In the genomic region with DNA sequence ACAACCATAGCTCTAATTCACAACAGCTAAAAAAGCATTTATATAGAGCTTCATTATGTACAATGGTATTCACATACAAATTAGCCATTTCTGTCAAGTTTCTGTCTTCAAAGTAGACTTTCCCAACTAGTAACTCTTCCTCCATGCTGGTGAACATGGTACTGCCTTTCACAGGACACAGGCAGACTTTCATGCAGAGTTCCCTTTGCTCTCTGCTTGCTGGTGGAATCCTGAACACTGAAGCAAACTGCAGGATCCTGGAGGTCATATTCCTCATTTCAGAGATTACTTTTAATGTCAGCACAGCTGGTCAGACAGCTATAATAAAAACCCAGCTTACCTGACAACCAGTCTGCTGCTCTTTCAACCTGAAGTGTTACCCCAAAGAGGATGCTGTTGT, we compare ENCODE assay signal across 15 cellular contexts. TPM values are rescaled to one million over a fixed set of nuclear protein-coding genes. Genes with fewer than 3 reads are reported as not detected.
DNase-seq lines count a peak whose midpoint lies in the region; ATAC-seq, FAIRE-seq and TF ChIP-seq lines count a peak whose summit lies in the region.
"Had no signal": no experiment of that assay in that cellular context is flagged by ENCODE, and none has a peak within 500 bp of the region (broad histone marks: within the 10 kb centered on the region; RNA-seq: fewer than 3 reads in every experiment).

No MANE protein-coding gene starts in this region.

- no peak for TF ChIP-seq CTCF in keratinocyte (optimal IDR thresholded peaks at IDR 0.05 in 1 of 3, IDR thresholded peaks at IDR 0.05 in 1 of 3, conservative IDR thresholded peaks at IDR 0.05 in 1 of 3; ENCODE audit: extremely low read depth in 1 of 3, insufficient read depth in 2 of 3, low read length in 3 of 3)

- no peaks in the 10 kb centered on the region for H3K4me1 ChIP-seq in keratinocyte (ENCODE audit: control insufficient read depth, extremely low read depth, insufficient read depth, low read length)
- no peaks in the 10 kb centered on the region for H3K4me1 ChIP-seq in SJCRH30
- H3K4me1 ChIP-seq: psoas muscle had no signal

- DNase-seq in activated naive CD8-positive, alpha-beta T cell treated with anti-CD3 and anti-CD28 coated beads for 36 hours: no peak
- no peak for DNase-seq in keratinocyte (ENCODE audit: low read depth, low spot score)
- DNase-seq in DMS79 (lab: John Stamatoyannopoulos, UW): no peak
- DNase-seq in SJCRH30: no peak
- no peak for DNase-seq in NCI-H1436 (lab: John Stamatoyannopoulos, UW)
- DNase-seq in GF-D8 (lab: John Stamatoyannopoulos, UW): no peak
- DNase-seq: activated CD8-positive, alpha-beta memory T cell treated with anti-CD3 and anti-CD28 coated beads, Interleukin-2, amount 10 ng/mL, durations not matched to agents 7 days and 5 days; anterior cingulate cortex; DMS153; NK-92 treated with Interleukin-12 subunit alpha and Interleukin-12 subunit beta, amount 100 ng/mL, for 24 hours; psoas muscle; Right ventricle myocardium superior had no signal

- peak; percentile 33 for ATAC-seq in HG03135 (IDR thresholded peaks at IDR 0.05; ENCODE audit: unreplicated experiment)
- ATAC-seq: activated CD8-positive, alpha-beta memory T cell treated with anti-CD3 and anti-CD28 coated beads, Interleukin-2, amount 10 ng/mL, durations not matched to agents 7 days and 5 days; psoas muscle had no signal

- H3K9me3 ChIP-seq in keratinocyte (ENCODE audit: control insufficient read depth, low read depth, low read length) (no peaks in the 10 kb centered on the region), SJCRH30 (replicated peaks) (no peaks in the 10 kb centered on the region)
- H3K9me3 ChIP-seq: psoas muscle had no signal

- no peaks in the 10 kb centered on the region for H3K79me2 ChIP-seq in keratinocyte (ENCODE audit: control insufficient read depth, insufficient read depth, low read length)

- dilution Hi-C loops in keratinocyte (cut with MboI; ENCODE audit: extremely low pct_ligation_motif_present, low sequenced_read_pairs): no loop called here

- peaks cover 7% of the 10 kb centered on the region in 2 experiments for H3K36me3 ChIP-seq in keratinocyte (ENCODE audit: control insufficient read depth in 2 of 2, extremely low read depth in 1 of 2, insufficient read depth in 2 of 2, low read length in 2 of 2)
- H3K36me3 ChIP-seq in SJCRH30: peaks cover 29% of the 10 kb centered on the region

- no peaks in the 10 kb centered on the region for H3K9me3 Mint-ChIP-seq in activated naive CD8-positive, alpha-beta T cell (ENCODE audit: low read depth)
- H3K9me3 Mint-ChIP-seq in activated naive CD8-positive, alpha-beta T cell treated with anti-CD3 and anti-CD28 coated beads for 36 hours: no peaks in the 10 kb centered on the region

- no peaks in the 10 kb centered on the region for H4K20me1 ChIP-seq in keratinocyte (ENCODE audit: control insufficient read depth, extremely low read depth, insufficient read depth, low read length)

- no peak overlapping the region for H3K9ac ChIP-seq in keratinocyte (ENCODE audit: control insufficient read depth, extremely low read depth, insufficient read depth, low read length)

- H3K4me1 Mint-ChIP-seq in activated naive CD8-positive, alpha-beta T cell (ENCODE audit: low read depth): peaks cover 13% of the 10 kb centered on the region
- peaks cover 5% of the 10 kb centered on the region for H3K4me1 Mint-ChIP-seq in activated naive CD8-positive, alpha-beta T cell treated with anti-CD3 and anti-CD28 coated beads for 36 hours

- no peaks in the 10 kb centered on the region for H3K9me1 ChIP-seq in keratinocyte (ENCODE audit: control insufficient read depth, extremely low read depth, insufficient read depth, low read length)

- H3K4me3 Mint-ChIP-seq in activated naive CD8-positive, alpha-beta T cell: no peak overlapping the region
- no peak overlapping the region for H3K4me3 Mint-ChIP-seq in activated naive CD8-positive, alpha-beta T cell treated with anti-CD3 and anti-CD28 coated beads for 36 hours
- H3K4me3 Mint-ChIP-seq: activated CD8-positive, alpha-beta memory T cell treated with anti-CD3 and anti-CD28 coated beads, Interleukin-2, amount 10 ng/mL, durations not matched to agents 7 days and 5 days had no signal

- peaks cover 9% of the 10 kb centered on the region for H3K36me3 Mint-ChIP-seq in activated naive CD8-positive, alpha-beta T cell
- peaks cover 29% of the 10 kb centered on the region for H3K36me3 Mint-ChIP-seq in activated naive CD8-positive, alpha-beta T cell treated with anti-CD3 and anti-CD28 coated beads for 36 hours

- H3K27ac ChIP-seq in keratinocyte (ENCODE audit: control insufficient read depth, insufficient read depth, low read length) (no peak overlapping the region), SJCRH30 (no peak overlapping the region)
- H3K27ac ChIP-seq: psoas muscle had no signal

- peak overlapping the region; percentile 72 for H3K27ac Mint-ChIP-seq in activated naive CD8-positive, alpha-beta T cell
- H3K27ac Mint-ChIP-seq in activated naive CD8-positive, alpha-beta T cell treated with anti-CD3 and anti-CD28 coated beads for 36 hours: no peak overlapping the region
- H3K27ac Mint-ChIP-seq: activated CD8-positive, alpha-beta memory T cell treated with anti-CD3 and anti-CD28 coated beads, Interleukin-2, amount 10 ng/mL, durations not matched to agents 7 days and 5 days had no signal

- H3K27me3 ChIP-seq in keratinocyte (ENCODE audit: control insufficient read depth, extremely low read depth, insufficient read depth, low read length): no peaks in the 10 kb centered on the region
- no peaks in the 10 kb centered on the region for H3K27me3 ChIP-seq in SJCRH30

- no peak overlapping the region for H3K4me2 ChIP-seq in keratinocyte (ENCODE audit: control insufficient read depth, extremely low read depth, insufficient read depth, low read depth, low read length)

- H3K4me3 ChIP-seq in keratinocyte (ENCODE audit: control insufficient read depth in 2 of 3, extremely low read depth in 1 of 3, insufficient read depth in 2 of 3, low read depth in 1 of 3, low read length in 3 of 3) (no peak overlapping the region), SJCRH30 (no peak overlapping the region)
- H3K4me3 ChIP-seq: psoas muscle had no signal

- no peaks in the 10 kb centered on the region for H3K27me3 Mint-ChIP-seq in activated naive CD8-positive, alpha-beta T cell
- no peaks in the 10 kb centered on the region for H3K27me3 Mint-ChIP-seq in activated naive CD8-positive, alpha-beta T cell treated with anti-CD3 and anti-CD28 coated beads for 36 hours
- H3K27me3 Mint-ChIP-seq: activated CD8-positive, alpha-beta memory T cell treated with anti-CD3 and anti-CD28 coated beads, Interleukin-2, amount 10 ng/mL, durations not matched to agents 7 days and 5 days had no signal

- peak; percentile 46 for FAIRE-seq in keratinocyte (lab: Jason Lieb, UNC)
- FAIRE-seq: TTC549 had no signal

- H2AFZ ChIP-seq in keratinocyte (ENCODE audit: control insufficient read depth, low read length): no peak overlapping the region

RNA-seq across cellular contexts. Expression of a gene that starts 53.6 kb away (rescaled TPM):
- total RNA-seq in activated naive CD8-positive, alpha-beta T cell treated with anti-CD3 and anti-CD28 coated beads for 36 hours: 10 to 100 TPM; 50.5 TPM
- polyA plus RNA-seq in keratinocyte: 20.0 to 38.6 TPM (median 26.7 TPM) in 3 replicates
- polyA plus RNA-seq in keratinocyte (2011; ENCODE audit: low read depth): 76.2 TPM
- polyA plus RNA-seq in keratinocyte (2011; cell fraction: cytosol; rRNA removed): 14.7 and 26.1 TPM in 2 replicates
- 26.4 and 36.9 TPM in 2 replicates for polyA plus RNA-seq in keratinocyte (2011; cell fraction: nucleus; rRNA removed)
- polyA plus RNA-seq in keratinocyte (2012; ENCODE audit: low replicate concordance): 18.6 and 24.3 TPM in 2 replicates
- polyA minus RNA-seq in keratinocyte: 15.3 to 49.7 TPM (median 29.0 TPM) in 3 replicates
- polyA minus RNA-seq in keratinocyte (2011; cell fraction: cytosol; rRNA and poly(A)+ RNA removed): 29.4 TPM
- polyA minus RNA-seq in keratinocyte (2011; cell fraction: nucleus; rRNA and poly(A)+ RNA removed): 33.7 and 52.7 TPM in 2 replicates
- 56.7 and 63.4 TPM in 2 replicates for total RNA-seq in SJCRH30 (2014; rRNA removed; shearing (Covaris generic))
